Comparison of ENCODE assay signal across 8 cellular contexts in the genomic region with DNA sequence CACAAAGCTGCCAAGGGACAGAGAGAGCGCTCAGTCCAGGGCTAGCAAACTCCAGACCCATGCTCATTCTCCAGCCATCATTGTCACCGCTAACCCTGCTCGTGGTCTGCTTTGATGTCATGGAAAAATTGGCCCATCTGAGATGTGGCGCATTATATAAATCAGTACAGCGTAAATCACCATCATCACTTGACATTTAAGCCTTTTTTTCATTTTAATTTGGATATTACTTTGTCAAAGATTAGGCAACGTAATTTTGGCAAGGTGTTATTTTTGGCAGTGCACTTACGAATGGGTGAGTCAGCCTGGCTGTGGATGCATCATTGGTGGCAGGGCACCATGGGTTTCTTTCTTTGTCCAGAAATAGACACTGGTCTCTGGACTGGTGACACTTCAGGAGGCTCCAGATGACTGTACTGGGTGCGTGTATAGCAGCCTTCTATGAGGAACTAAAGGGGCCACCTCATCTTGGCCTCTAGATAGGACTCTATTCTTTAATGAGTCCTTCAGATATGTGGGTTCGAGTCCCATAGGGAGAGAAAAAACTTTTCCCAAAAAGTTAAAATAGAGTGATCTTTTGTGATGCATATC.
DNase-seq lines count a peak whose midpoint lies in the region; ATAC-seq, FAIRE-seq and TF ChIP-seq lines count a peak whose summit lies in the region.

No MANE protein-coding gene starts in this region.

- no peak overlapping the region for H3K9ac ChIP-seq in fibroblast of lung (ENCODE audit: insufficient read depth, low read length)

- no peaks in the 10 kb centered on the region for H3K9me3 ChIP-seq in fibroblast of lung (ENCODE audit: control insufficient read depth, insufficient read depth, low read depth, low read length)
- no peaks in the 10 kb centered on the region for H3K9me3 ChIP-seq in body of pancreas

- no peak for TF ChIP-seq POLR2A in body of pancreas (IDR thresholded peaks at IDR 0.05)

- H4K20me1 ChIP-seq in fibroblast of lung (ENCODE audit: control insufficient read depth, extremely low read depth, insufficient read depth, low read length) (peaks cover 1% of the 10 kb centered on the region), GM23338 (replicated peaks; ENCODE audit: insufficient read depth) (peaks cover 5% of the 10 kb centered on the region; the same call in 1 of the 2 replicates)

- peaks cover 4% of the 10 kb centered on the region; the same call in 1 of the 3 replicates for H3K36me3 Mint-ChIP-seq in GM23338 (ENCODE audit: low read depth)

- H3K27me3 ChIP-seq in GM06990 (replicated peaks; ENCODE audit: control insufficient read depth, insufficient read depth, low read length) (no peaks in the 10 kb centered on the region), fibroblast of lung (ENCODE audit: control insufficient read depth, insufficient read depth, low read length) (no peaks in the 10 kb centered on the region), body of pancreas (no peaks in the 10 kb centered on the region), GM23338 (ENCODE audit: insufficient read depth) (no peaks in the 10 kb centered on the region)

- intact Hi-C loops in body of pancreas (cut with DNase I): no loop called here

- peak; percentile 32 for DNase-seq in GM06990 (ENCODE audit: extremely low read depth, insufficient read length)
- peak; percentile 85 for DNase-seq in LHCN-M2 (ENCODE audit: low read depth)
- peak; percentile 38 to 78 for DNase-seq in fibroblast of lung (ENCODE audit: low read depth in 2 of 2)
- DNase-seq in GOT3 (lab: John Stamatoyannopoulos, UW): no peak
- DNase-seq in GM19239 (ENCODE audit: insufficient read length, low spot score): no peak
- no peak for DNase-seq in body of pancreas
- no peak for DNase-seq in GM23338 (ENCODE audit: low spot score)

- no peaks in the 10 kb centered on the region for H3F3A ChIP-seq in GM23338 (replicated peaks; ENCODE audit: low read depth)

- H3K4me3 Mint-ChIP-seq in GM23338: no peak overlapping the region

- TF ChIP-seq CTCF in GM06990 (IDR thresholded peaks at IDR 0.05; ENCODE audit: insufficient read depth, low read length, poor library complexity, severe bottlenecking): no peak
- TF ChIP-seq CTCF in fibroblast of lung (conservative IDR thresholded peaks at IDR 0.05 in 1 of 2, IDR thresholded peaks at IDR 0.05 in 1 of 2; ENCODE audit: low read depth in 1 of 2, low read length in 2 of 2): no peak
- no peak for TF ChIP-seq CTCF in body of pancreas (IDR thresholded peaks at IDR 0.05)
- no peak for TF ChIP-seq CTCF in GM23338 (conservative IDR thresholded peaks at IDR 0.05; ENCODE audit: low read depth in 2 of 2)

- no peaks in the 10 kb centered on the region for H3K79me2 ChIP-seq in fibroblast of lung (ENCODE audit: control insufficient read depth, insufficient read depth, low read length)
- H3K79me2 ChIP-seq in GM23338 (replicated peaks; ENCODE audit: insufficient read depth): peaks cover 16% of the 10 kb centered on the region

- ATAC-seq in GM21576 (IDR thresholded peaks at IDR 0.05; ENCODE audit: unreplicated experiment): peak; percentile 65
- ATAC-seq in body of pancreas: no peak
- ATAC-seq in GM23338: no peak

- WGBS in body of pancreas, 2 donors: 85 to 89% methylated on average over 9 of the region's 9 CpGs

- H3K4me1 ChIP-seq in fibroblast of lung (ENCODE audit: control insufficient read depth, extremely low read depth, insufficient read depth, low read length) (no peaks in the 10 kb centered on the region), body of pancreas (no peaks in the 10 kb centered on the region), GM23338 (ENCODE audit: insufficient read depth) (peaks cover 25% of the 10 kb centered on the region)

- H3K36me3 ChIP-seq in GM06990 (ENCODE audit: control insufficient read depth, insufficient read depth, low read length) (no peaks in the 10 kb centered on the region; the same call in 1 of the 2 replicates), fibroblast of lung (ENCODE audit: control insufficient read depth, insufficient read depth, low read length) (no peaks in the 10 kb centered on the region), body of pancreas (replicated peaks in 1 of 2; ENCODE audit: insufficient read depth in 1 of 2, low read depth in 2 of 2) (no peaks in the 10 kb centered on the region), GM23338 (ENCODE audit: insufficient read depth) (no peaks in the 10 kb centered on the region)

- H3K9me3 Mint-ChIP-seq in GM23338: no peaks in the 10 kb centered on the region

- H3K4me3 ChIP-seq in GM06990 (replicated peaks; ENCODE audit: low read depth, low read length): no peak overlapping the region
- no peak overlapping the region for H3K4me3 ChIP-seq in fibroblast of lung (replicated peaks in 1 of 4; ENCODE audit: control extremely low read depth in 1 of 4, insufficient read depth in 1 of 4, low read depth in 3 of 4, low read length in 4 of 4)
- no peak overlapping the region for H3K4me3 ChIP-seq in body of pancreas
- no peak overlapping the region for H3K4me3 ChIP-seq in GM23338

- 0 out of 2 replicates have a peak, but pooled peaks cover 3% of the 10 kb centered on the region for H3K9me2 ChIP-seq in GM23338 (ENCODE audit: insufficient read depth)

- no peak overlapping the region for H2AFZ ChIP-seq in fibroblast of lung (ENCODE audit: low read length)
- H2AFZ ChIP-seq in GM23338: no peak overlapping the region

- peaks cover 36% of the 10 kb centered on the region for H3K4me1 Mint-ChIP-seq in GM23338

- peaks cover 11% of the 10 kb centered on the region for H3K27me3 Mint-ChIP-seq in GM23338 (ENCODE audit: insufficient read depth, low read depth, poor library complexity)

- H3K27ac ChIP-seq in fibroblast of lung (ENCODE audit: insufficient read depth, low read length): no peak overlapping the region
- H3K27ac ChIP-seq in body of pancreas: no peak overlapping the region
- H3K27ac ChIP-seq in GM23338 (ENCODE audit: low read depth): no peak overlapping the region

- H3K27ac Mint-ChIP-seq in GM23338: no peak overlapping the region

- FAIRE-seq in GM19239 (lab: Jason Lieb, UNC): no peak

- H3K4me2 ChIP-seq in fibroblast of lung (ENCODE audit: extremely low read depth, insufficient read depth, low read length) (no peak overlapping the region), GM23338 (no peak overlapping the region)

TF ChIP-seq in GM23338, 12 proteins besides CTCF, POLR2A, EP300 and RAD21 (continues in another document):
- TF ChIP-seq POLR2AphosphoS5 (IDR thresholded peaks at IDR 0.05; ENCODE audit: low read depth): no peak
- TF ChIP-seq, protein P1, sequence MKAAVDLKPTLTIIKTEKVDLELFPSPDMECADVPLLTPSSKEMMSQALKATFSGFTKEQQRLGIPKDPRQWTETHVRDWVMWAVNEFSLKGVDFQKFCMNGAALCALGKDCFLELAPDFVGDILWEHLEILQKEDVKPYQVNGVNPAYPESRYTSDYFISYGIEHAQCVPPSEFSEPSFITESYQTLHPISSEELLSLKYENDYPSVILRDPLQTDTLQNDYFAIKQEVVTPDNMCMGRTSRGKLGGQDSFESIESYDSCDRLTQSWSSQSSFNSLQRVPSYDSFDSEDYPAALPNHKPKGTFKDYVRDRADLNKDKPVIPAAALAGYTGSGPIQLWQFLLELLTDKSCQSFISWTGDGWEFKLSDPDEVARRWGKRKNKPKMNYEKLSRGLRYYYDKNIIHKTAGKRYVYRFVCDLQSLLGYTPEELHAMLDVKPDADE (IDR thresholded peaks at IDR 0.05): no peak
- no peak for TF ChIP-seq ZNF331 (CRISPR knock-in tag; IDR thresholded peaks at IDR 0.05; ENCODE audit: low read depth)
- TF ChIP-seq, protein P2, sequence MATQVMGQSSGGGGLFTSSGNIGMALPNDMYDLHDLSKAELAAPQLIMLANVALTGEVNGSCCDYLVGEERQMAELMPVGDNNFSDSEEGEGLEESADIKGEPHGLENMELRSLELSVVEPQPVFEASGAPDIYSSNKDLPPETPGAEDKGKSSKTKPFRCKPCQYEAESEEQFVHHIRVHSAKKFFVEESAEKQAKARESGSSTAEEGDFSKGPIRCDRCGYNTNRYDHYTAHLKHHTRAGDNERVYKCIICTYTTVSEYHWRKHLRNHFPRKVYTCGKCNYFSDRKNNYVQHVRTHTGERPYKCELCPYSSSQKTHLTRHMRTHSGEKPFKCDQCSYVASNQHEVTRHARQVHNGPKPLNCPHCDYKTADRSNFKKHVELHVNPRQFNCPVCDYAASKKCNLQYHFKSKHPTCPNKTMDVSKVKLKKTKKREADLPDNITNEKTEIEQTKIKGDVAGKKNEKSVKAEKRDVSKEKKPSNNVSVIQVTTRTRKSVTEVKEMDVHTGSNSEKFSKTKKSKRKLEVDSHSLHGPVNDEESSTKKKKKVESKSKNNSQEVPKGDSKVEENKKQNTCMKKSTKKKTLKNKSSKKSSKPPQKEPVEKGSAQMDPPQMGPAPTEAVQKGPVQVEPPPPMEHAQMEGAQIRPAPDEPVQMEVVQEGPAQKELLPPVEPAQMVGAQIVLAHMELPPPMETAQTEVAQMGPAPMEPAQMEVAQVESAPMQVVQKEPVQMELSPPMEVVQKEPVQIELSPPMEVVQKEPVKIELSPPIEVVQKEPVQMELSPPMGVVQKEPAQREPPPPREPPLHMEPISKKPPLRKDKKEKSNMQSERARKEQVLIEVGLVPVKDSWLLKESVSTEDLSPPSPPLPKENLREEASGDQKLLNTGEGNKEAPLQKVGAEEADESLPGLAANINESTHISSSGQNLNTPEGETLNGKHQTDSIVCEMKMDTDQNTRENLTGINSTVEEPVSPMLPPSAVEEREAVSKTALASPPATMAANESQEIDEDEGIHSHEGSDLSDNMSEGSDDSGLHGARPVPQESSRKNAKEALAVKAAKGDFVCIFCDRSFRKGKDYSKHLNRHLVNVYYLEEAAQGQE (IDR thresholded peaks at IDR 0.05; ENCODE audit: unreplicated experiment): no peak

Comparison
In these comparisons a context has a peak if more than half of its experiments do, and no peak if none do; other contexts are left out.
1. DNase-seq: peak in GM06990 (single experiment), LHCN-M2 (single experiment) and fibroblast of lung (2 of 2); none in GOT3 (single experiment), GM19239 (single experiment), body of pancreas (0 of 4) and GM23338 (single experiment).